In the genomic region with DNA sequence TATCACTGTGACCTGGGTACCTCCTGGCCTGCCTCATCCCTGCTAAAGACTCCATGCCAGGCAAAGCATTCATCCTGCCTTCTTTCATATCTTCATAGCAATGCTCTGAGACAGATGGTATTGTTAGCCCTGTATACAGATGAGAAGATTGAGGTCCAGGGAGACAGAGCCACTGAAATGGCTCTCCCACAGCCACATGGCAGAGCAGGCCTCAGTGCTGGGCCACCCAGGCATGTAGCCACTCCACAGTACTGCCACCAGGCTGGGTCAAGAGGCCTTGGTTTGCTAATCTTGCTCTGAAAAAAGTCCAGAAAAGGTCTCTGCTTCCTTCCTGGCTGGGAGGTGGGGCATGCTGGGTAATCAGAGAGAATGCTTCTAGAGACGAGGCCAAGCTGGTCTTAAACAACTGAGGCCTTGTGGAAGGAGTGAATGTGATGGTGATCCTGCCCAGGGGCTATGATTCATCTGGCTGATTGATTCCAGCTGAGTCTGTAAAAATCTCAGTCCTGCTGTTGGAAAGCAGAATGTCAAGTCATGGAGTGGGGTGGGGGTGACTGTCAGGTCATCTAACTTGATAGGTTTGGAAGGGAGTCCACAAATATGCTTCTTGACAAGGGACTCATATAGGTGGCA, we compare ENCODE assay signal across 1 cellular context.
TF ChIP-seq lines count a peak whose summit lies in the region.

No MANE protein-coding gene starts in this region.

TF ChIP-seq in IMR-90, 13 proteins besides CTCF, POLR2A, EP300 and RAD21 (continued from another document):
- TF ChIP-seq, protein P1, sequence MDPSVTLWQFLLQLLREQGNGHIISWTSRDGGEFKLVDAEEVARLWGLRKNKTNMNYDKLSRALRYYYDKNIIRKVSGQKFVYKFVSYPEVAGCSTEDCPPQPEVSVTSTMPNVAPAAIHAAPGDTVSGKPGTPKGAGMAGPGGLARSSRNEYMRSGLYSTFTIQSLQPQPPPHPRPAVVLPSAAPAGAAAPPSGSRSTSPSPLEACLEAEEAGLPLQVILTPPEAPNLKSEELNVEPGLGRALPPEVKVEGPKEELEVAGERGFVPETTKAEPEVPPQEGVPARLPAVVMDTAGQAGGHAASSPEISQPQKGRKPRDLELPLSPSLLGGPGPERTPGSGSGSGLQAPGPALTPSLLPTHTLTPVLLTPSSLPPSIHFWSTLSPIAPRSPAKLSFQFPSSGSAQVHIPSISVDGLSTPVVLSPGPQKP (IDR thresholded peaks at IDR 0.05; ENCODE audit: borderline replicate concordance, low read depth, low read length) = no peak
- TF ChIP-seq MAZ (IDR thresholded peaks at IDR 0.05; ENCODE audit: borderline replicate concordance, low read depth, low read length) (peak; percentile 15; the same call in 1 of the 2 replicates), FOS (IDR thresholded peaks at IDR 0.05; ENCODE audit: low read depth, low read length) (peak; percentile 89), NFE2L2 (IDR thresholded peaks at IDR 0.05; ENCODE audit: low read depth, low read length) (peak; percentile 85), RFX5 (IDR thresholded peaks at IDR 0.05; ENCODE audit: low read depth, low read length) (no peak)
